ENCODE assay signal across 8 cellular contexts in the genomic region with DNA sequence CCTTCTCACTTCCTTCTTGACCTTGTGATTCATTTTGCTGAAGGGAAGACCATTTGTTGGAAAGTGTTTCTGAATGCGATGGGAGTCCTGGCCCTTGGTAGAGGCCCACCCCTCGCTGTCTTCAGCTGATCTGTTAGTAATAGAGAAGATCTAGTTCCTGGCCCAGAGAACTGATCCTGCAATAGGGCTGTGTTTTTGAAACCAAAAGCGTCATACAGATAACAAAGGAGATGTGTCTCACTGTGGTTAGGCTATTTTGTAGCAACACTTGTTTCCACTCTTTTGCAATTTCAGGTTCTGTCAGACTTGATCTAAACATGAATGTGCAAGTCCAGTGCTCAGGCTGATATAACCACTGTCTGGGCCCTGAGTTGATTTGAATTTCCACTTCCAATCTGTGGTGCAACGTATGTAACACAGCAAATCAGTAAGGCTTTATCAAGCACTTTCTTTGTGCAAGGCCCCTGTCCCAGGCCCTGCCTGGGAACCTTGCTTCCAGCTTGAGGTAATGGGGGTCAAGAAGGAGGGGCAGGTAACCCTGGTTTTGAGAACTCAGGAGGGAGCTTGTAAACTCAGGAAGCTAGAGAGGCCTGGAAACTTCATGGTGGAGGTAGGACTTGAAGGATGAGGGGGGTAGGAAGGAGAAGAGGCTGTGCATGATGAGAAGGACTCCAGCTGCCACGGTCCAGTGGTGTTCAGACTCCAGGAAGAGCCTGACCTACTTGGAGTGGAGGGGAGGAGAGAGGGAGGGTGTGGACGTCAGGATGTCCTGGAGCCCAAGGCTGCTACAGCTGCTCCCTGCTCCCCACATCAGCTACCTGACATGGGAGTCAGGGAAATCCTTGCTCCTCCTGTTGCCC. TPM values are rescaled to one million over a fixed set of nuclear protein-coding genes. Genes with fewer than 3 reads are reported as not detected.
A peak's percentile ranks its signal among the peaks of the same experiment; 100 is the strongest.
DNase-seq lines count a peak whose midpoint lies in the region; ATAC-seq and TF ChIP-seq lines count a peak whose summit lies in the region.

No MANE protein-coding gene starts in this region.

- H3K27me3 Mint-ChIP-seq in activated T-cell treated with anti-CD3 and anti-CD28 coated beads, Interleukin-2, amount 50 U/mL, for 72 hours (ENCODE audit: low read depth) = no peaks in the 10 kb centered on the region

- H3K27me3 ChIP-seq in left ventricle myocardium inferior (ENCODE audit: low read depth) = no peaks in the 10 kb centered on the region

- peak overlapping the region; percentile 95 for H3K27ac Mint-ChIP-seq in activated T-cell treated with anti-CD3 and anti-CD28 coated beads, Interleukin-2, amount 50 U/mL, for 72 hours

- H3K4me1 Mint-ChIP-seq in activated T-cell treated with anti-CD3 and anti-CD28 coated beads, Interleukin-2, amount 50 U/mL, for 72 hours (ENCODE audit: low read depth) = peaks cover 73% of the 10 kb centered on the region

- H3K36me3 Mint-ChIP-seq in activated T-cell treated with anti-CD3 and anti-CD28 coated beads, Interleukin-2, amount 50 U/mL, for 72 hours (ENCODE audit: insufficient read depth in 2 of 2) = no peaks in the 10 kb centered on the region

- H3K9me3 ChIP-seq in mucosa of descending colon (no peaks in the 10 kb centered on the region), left ventricle myocardium inferior (replicated peaks) (no peaks in the 10 kb centered on the region)

- TF ChIP-seq CTCF in GM12864 (IDR thresholded peaks at IDR 0.05; ENCODE audit: low read depth, low read length, missing control alignments) (no peak), mucosa of descending colon (IDR thresholded peaks at IDR 0.05) (no peak), left ventricle myocardium inferior (IDR thresholded peaks at IDR 0.05; ENCODE audit: borderline replicate concordance) (no peak)

- no peaks in the 10 kb centered on the region for H3K4me1 ChIP-seq in mucosa of descending colon (ENCODE audit: low read depth)
- H3K4me1 ChIP-seq in left ventricle myocardium inferior = no peaks in the 10 kb centered on the region

- H3K36me3 ChIP-seq in mucosa of descending colon (ENCODE audit: low read depth) (no peaks in the 10 kb centered on the region), left ventricle myocardium inferior (no peaks in the 10 kb centered on the region)

- peak overlapping the region; percentile 84 to 85 for H3K4me3 Mint-ChIP-seq in activated T-cell treated with anti-CD3 and anti-CD28 coated beads, Interleukin-2, amount 50 U/mL, for 72 hours

- peak; percentile 83 for DNase-seq in GM12864 (ENCODE audit: low read depth)
- peak; percentile 87 for DNase-seq in HPDE6-E6E7 (ENCODE audit: extremely low spot score)
- peak; percentile 56 for DNase-seq in activated T-cell treated with anti-CD3 and anti-CD28 coated beads, Interleukin-2, amount 50 U/mL, for 72 hours
- DNase-seq in mucosa of descending colon = no peak
- DNase-seq in germinal center (ENCODE audit: low spot score) = no peak
- no peak for DNase-seq in left ventricle myocardium inferior
- DNase-seq in amygdala (lab: John Stamatoyannopoulos, UW) = no peak

- H3K9me3 Mint-ChIP-seq in activated T-cell treated with anti-CD3 and anti-CD28 coated beads, Interleukin-2, amount 50 U/mL, for 72 hours = no peaks in the 10 kb centered on the region

- H3K27ac ChIP-seq in left ventricle myocardium inferior (replicated peaks) = no peak overlapping the region

- H3K4me3 ChIP-seq in GM12864 (ENCODE audit: low read depth, low read length) (peak overlapping the region; percentile 22; the same call in 1 of the 2 replicates), mucosa of descending colon (no peak overlapping the region), left ventricle myocardium inferior (no peak overlapping the region)

- ATAC-seq in GM21390 (IDR thresholded peaks at IDR 0.05; ENCODE audit: unreplicated experiment) = peak; percentile 67
- peak; percentile 86 to 87 for ATAC-seq in activated T-cell treated with anti-CD3 and anti-CD28 coated beads, Interleukin-2, amount 50 U/mL, for 72 hours (replicated peaks in 1 of 2)
- peak; percentile 69 for ATAC-seq in mucosa of descending colon

- intact Hi-C loops in mucosa of descending colon (cut with DNase I, micrococcal nuclease) = no loop called here
- intact Hi-C loops in left ventricle myocardium inferior (cut with micrococcal nuclease) = no loop called here

RNA-seq across cellular contexts. Expression of a gene that starts 42.2 kb away (rescaled TPM):
- 100 to 1,000 TPM; 439 to 902 TPM for total RNA-seq in activated T-cell treated with anti-CD3 and anti-CD28 coated beads, Interleukin-2, amount 50 U/mL, for 72 hours
- 10 to 100 TPM; 15.6 to 54.6 (median 43.9) TPM for total RNA-seq in mucosa of descending colon
- 37.2 TPM for total RNA-seq in left ventricle myocardium inferior

RNA-seq across cellular contexts. Expression of a gene that starts 57.1 kb away (rescaled TPM):
- 10 to 100 TPM; 16.3 to 17.5 TPM for total RNA-seq in activated T-cell treated with anti-CD3 and anti-CD28 coated beads, Interleukin-2, amount 50 U/mL, for 72 hours
- total RNA-seq in mucosa of descending colon (10 to 100 TPM; 15.7 to 24.0 (median 19.5) TPM), left ventricle myocardium inferior (51.2 TPM)

Comparison
In these comparisons a context has a peak if more than half of its experiments do, and no peak if none do; other contexts are left out.
1. DNase-seq: peak in GM12864 (single experiment), HPDE6-E6E7 (single experiment) and activated T-cell treated with anti-CD3 and anti-CD28 coated beads, Interleukin-2, amount 50 U/mL, for 72 hours (2 of 2); none in mucosa of descending colon (0 of 3), germinal center (single experiment), left ventricle myocardium inferior (single experiment) and amygdala (0 of 56).
2. RNA of a gene that starts 42.2 kb away (total RNA-seq): 439 to 902 TPM in activated T-cell treated with anti-CD3 and anti-CD28 coated beads, Interleukin-2, amount 50 U/mL, for 72 hours; 15.6 to 54.6 TPM in mucosa of descending colon and 37.2 TPM in left ventricle myocardium inferior (single experiment); every median in the first group is over 4 times any median in the second.
3. Peak in every context shown above with its lines, with median percentiles within 50 percentile points of each other: ATAC-seq.